6 cellular contexts compared by ENCODE assay signal in the genomic region with DNA sequence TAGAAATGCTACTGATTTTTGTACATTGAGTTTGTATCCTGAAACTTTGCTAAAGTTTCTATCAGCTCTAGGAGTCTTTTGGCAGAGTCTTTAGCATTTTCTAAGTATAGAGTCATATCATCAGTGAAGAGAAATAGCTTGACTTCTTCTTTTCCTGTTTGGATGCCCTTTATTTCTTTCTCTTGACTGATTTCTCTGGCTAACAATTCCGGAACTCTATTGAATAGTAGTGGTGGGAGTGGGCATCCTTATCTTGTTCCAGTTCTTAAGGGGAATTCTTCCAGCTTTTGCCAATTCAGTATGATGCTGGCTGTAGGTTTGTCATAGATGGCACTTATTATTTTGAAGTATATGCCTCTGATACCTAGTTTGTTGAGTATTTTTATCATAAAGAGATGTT.
"Had no signal": no experiment of that assay in that cellular context is flagged by ENCODE, and none has a peak within 500 bp of the region (broad histone marks: within the 10 kb centered on the region; RNA-seq: fewer than 3 reads in every experiment).

No MANE protein-coding gene starts in this region.

- ATAC-seq: K562 had no signal

- FAIRE-seq: HTR-8/SVneo, K562 had no signal

- DNase-seq: GOT3, H9, HCEC 1CT, IMR-90 had no signal

- H3K4me3 Mint-ChIP-seq: H9 had no signal

- H3K27ac Mint-ChIP-seq: H9 had no signal

- H3K4me3 ChIP-seq: K562 had no signal
